16 cellular contexts compared by ENCODE assay signal in genomic region chr15:85000189-85000864, GRCh38. TPM values are rescaled to one million over a fixed set of nuclear protein-coding genes. Genes with fewer than 3 reads are reported as not detected.
DNase-seq lines count a peak whose midpoint lies in the region; ATAC-seq, FAIRE-seq and TF ChIP-seq lines count a peak whose summit lies in the region.
"Had no signal": no experiment of that assay in that cellular context is flagged by ENCODE, and none has a peak within 500 bp of the region (broad histone marks: within the 10 kb centered on the region; RNA-seq: fewer than 3 reads in every experiment).

No MANE protein-coding gene starts in this region.

- no peak overlapping the region for H3K4me3 Mint-ChIP-seq in MCF 10A (ENCODE audit: unreplicated experiment)
- H3K4me3 Mint-ChIP-seq: activated T-cell treated with anti-CD3 and anti-CD28 coated beads, Interleukin-2, amount 50 U/mL, for 72 hours had no signal

- H3K27me3 ChIP-seq in breast epithelium (no peaks in the 10 kb centered on the region), mesenchymal stem cell (ENCODE audit: control insufficient read depth in 1 of 2, insufficient read depth in 1 of 2, low read length in 2 of 2) (no peaks in the 10 kb centered on the region), aorta (ENCODE audit: control insufficient read depth in 1 of 2, insufficient read depth in 2 of 2, low read length in 1 of 2) (no peaks in the 10 kb centered on the region)

- POLR2A ChIA-PET in MCF 10A (lab: Yijun Ruan, JAX): interaction anchor here (1.3 kb wide), 1 partner anchor 12 kb away, joined by 5 read pairs; no protein-coding TSS in a partner anchor

- H3K4me1 ChIP-seq in breast epithelium (no peaks in the 10 kb centered on the region), mesenchymal stem cell (ENCODE audit: control insufficient read depth, insufficient read depth, low read depth, low read length) (peaks cover 2% of the 10 kb centered on the region), aorta (ENCODE audit: control insufficient read depth in 1 of 2, insufficient read depth in 2 of 2, low read length in 2 of 2) (no peaks in the 10 kb centered on the region)

- H3K18ac ChIP-seq in mesenchymal stem cell (ENCODE audit: low read depth in 1 of 2, low read length in 2 of 2): peak overlapping the region; percentile 35 to 69

- H3K4me1 Mint-ChIP-seq in MCF 10A (ENCODE audit: insufficient read depth, unreplicated experiment): peaks cover 4% of the 10 kb centered on the region

- no peak overlapping the region for H3K23ac ChIP-seq in mesenchymal stem cell (ENCODE audit: low read length in 2 of 2)

- H3K9me3 ChIP-seq in breast epithelium (no peaks in the 10 kb centered on the region), mesenchymal stem cell (ENCODE audit: control insufficient read depth, low read length) (no peaks in the 10 kb centered on the region), aorta (ENCODE audit: control insufficient read depth, low read length) (no peaks in the 10 kb centered on the region)

- no peak for TF ChIP-seq POLR2A in breast epithelium (IDR thresholded peaks at IDR 0.05)

- FAIRE-seq in RCC 7860 (lab: Jason Lieb, UNC): no peak

- no peak overlapping the region for H2AFZ ChIP-seq in mesenchymal stem cell (ENCODE audit: low read depth, low read length)
- H2AFZ ChIP-seq: GM23248 had no signal

- no peak overlapping the region for H3K14ac ChIP-seq in mesenchymal stem cell (ENCODE audit: low read length in 2 of 2)

- H3K4me3 ChIP-seq in breast epithelium (no peak overlapping the region), mesenchymal stem cell (ENCODE audit: insufficient read depth in 1 of 2, low read depth in 1 of 2, low read length in 2 of 2) (no peak overlapping the region), aorta (ENCODE audit: low read length in 2 of 2) (no peak overlapping the region)
- H3K4me3 ChIP-seq: GM23248 had no signal

- no peak overlapping the region for H2AK5ac ChIP-seq in mesenchymal stem cell (ENCODE audit: low read length, severe bottlenecking)

- no peaks in the 10 kb centered on the region for H3K9me3 Mint-ChIP-seq in MCF 10A (ENCODE audit: unreplicated experiment)
- H3K9me3 Mint-ChIP-seq: activated T-cell treated with anti-CD3 and anti-CD28 coated beads, Interleukin-2, amount 50 U/mL, for 72 hours had no signal

- H3K9ac ChIP-seq in mesenchymal stem cell (ENCODE audit: low read length): no peak overlapping the region
- H3K9ac ChIP-seq: GM23248 had no signal

- peaks cover 38% of the 10 kb centered on the region for H3K79me1 ChIP-seq in mesenchymal stem cell (replicated peaks; ENCODE audit: low read length, poor library complexity, severe bottlenecking)

- H3K27ac Mint-ChIP-seq in MCF 10A (ENCODE audit: low read depth, unreplicated experiment): no peak overlapping the region
- H3K27ac Mint-ChIP-seq: activated T-cell treated with anti-CD3 and anti-CD28 coated beads, Interleukin-2, amount 50 U/mL, for 72 hours had no signal

- H3K36me3 Mint-ChIP-seq in MCF 10A (ENCODE audit: insufficient read depth, unreplicated experiment): no peaks in the 10 kb centered on the region

- intact Hi-C loops in breast epithelium (cut with DNase I; ENCODE audit: low total_unique reads) (no loop called here), MCF 10A (cut with micrococcal nuclease) (no loop called here), aorta (cut with DNase I) (no loop called here)

- BruUV-seq in MCF 10A (replicated peaks; lab: Mats Ljungman, UMichigan): no TSS peak

- DNase-seq in breast epithelium (ENCODE audit: low spot score in 2 of 2): no peak
- DNase-seq in MCF 10A (ENCODE audit: unreplicated experiment): no peak
- DNase-seq in fibroblast of gingiva (ENCODE audit: low read depth): peak; percentile 82
- DNase-seq in mesenchymal stem cell: peak; percentile 70
- DNase-seq in aorta: no peak
- DNase-seq in omental fat pad (ENCODE audit: low spot score): no peak
- no peak for DNase-seq in RCC 7860 (ENCODE audit: low spot score)
- DNase-seq: activated T-cell treated with anti-CD3 and anti-CD28 coated beads, Interleukin-2, amount 50 U/mL, for 72 hours; COR-L47; foreskin melanocyte; GF-D8; GM23248; NCI-H1092; posterior cingulate gyrus had no signal

- peak overlapping the region; percentile 12 to 72 for H3K27ac ChIP-seq in breast epithelium
- no peak overlapping the region for H3K27ac ChIP-seq in mesenchymal stem cell (ENCODE audit: low read length, poor library complexity, severe bottlenecking)
- peak overlapping the region; percentile 12 to 38 for H3K27ac ChIP-seq in aorta (ENCODE audit: low read depth in 1 of 2, low read length in 2 of 2)
- H3K27ac ChIP-seq: 22Rv1, GM23248 had no signal

- no peak overlapping the region for H2BK5ac ChIP-seq in mesenchymal stem cell (ENCODE audit: low read depth, low read length, poor library complexity, severe bottlenecking)

- peak overlapping the region in 1 of 2 experiments; percentile 49 for H3K4ac ChIP-seq in mesenchymal stem cell (ENCODE audit: low read depth in 1 of 2, low read length in 2 of 2)

- H4K8ac ChIP-seq in mesenchymal stem cell (ENCODE audit: low read length): no peak overlapping the region

- CTCF ChIA-PET in MCF 10A (lab: Yijun Ruan, JAX): interaction anchor here (0.8 to 1.1 kb wide), 3 partner anchors 9 to 43 kb away, joined by 3 read pairs; no protein-coding TSS in a partner anchor

- no peak for TF ChIP-seq CTCF in breast epithelium (IDR thresholded peaks at IDR 0.05)
- TF ChIP-seq CTCF in MCF 10A (IDR thresholded peaks at IDR 0.05; ENCODE audit: unreplicated experiment): no peak
- no peak for TF ChIP-seq CTCF in omental fat pad (IDR thresholded peaks at IDR 0.05)

- no peaks in the 10 kb centered on the region for H3K27me3 Mint-ChIP-seq in MCF 10A (ENCODE audit: insufficient read depth, unreplicated experiment)

- H2BK120ac ChIP-seq in mesenchymal stem cell (ENCODE audit: low read depth, low read length): no peak overlapping the region

- H3K4me2 ChIP-seq in mesenchymal stem cell (ENCODE audit: low read length, poor library complexity, severe bottlenecking): no peak overlapping the region

- H3K36me3 ChIP-seq in breast epithelium (no peaks in the 10 kb centered on the region), mesenchymal stem cell (ENCODE audit: control insufficient read depth in 1 of 2, insufficient read depth in 2 of 2, low read depth in 1 of 2, low read length in 2 of 2) (no peaks in the 10 kb centered on the region), aorta (ENCODE audit: control insufficient read depth in 1 of 2, insufficient read depth in 2 of 2, low read length in 1 of 2) (no peaks in the 10 kb centered on the region)

- ATAC-seq in aorta (ENCODE audit: low FRiP score) (no peak), omental fat pad (ENCODE audit: low FRiP score) (no peak), GM21717 (IDR thresholded peaks at IDR 0.05; ENCODE audit: unreplicated experiment) (no peak)
- ATAC-seq: activated T-cell treated with anti-CD3 and anti-CD28 coated beads, Interleukin-2, amount 50 U/mL, for 72 hours had no signal

- H2BK12ac ChIP-seq in mesenchymal stem cell (ENCODE audit: low read length in 2 of 2): no peak overlapping the region

- no peak overlapping the region for H2BK15ac ChIP-seq in mesenchymal stem cell (ENCODE audit: low read depth, poor library complexity, severe bottlenecking)

- no peak overlapping the region for H4K91ac ChIP-seq in mesenchymal stem cell (ENCODE audit: low read length)

RNA-seq across cellular contexts. Expression of gene PDE8A, which starts 18.7 kb away (rescaled TPM):
- 10 to 100 TPM; 45.1 to 60.5 (median 58.3) TPM for total RNA-seq in breast epithelium
- 27.3 and 27.4 TPM in 2 replicates for total RNA-seq in MCF 10A (2022)
- polyA plus RNA-seq in mesenchymal stem cell (2013, experiment 1 of 2): 35.2 TPM
- polyA plus RNA-seq in mesenchymal stem cell (2013, experiment 2 of 2): 34.9 TPM
- total RNA-seq in aorta: 10 to 100 TPM; 68.8 to 71.1 TPM
- 10 to 100 TPM in 1 of 2 donors, 1 to 10 TPM in 1; 8.5 to 24.3 TPM for polyA plus RNA-seq in aorta
- 10 to 100 TPM; 61.0 to 86.5 (median 79.0) TPM for total RNA-seq in omental fat pad

Comparison
In these comparisons a context has a peak if more than half of its experiments do, and no peak if none do; other contexts are left out.
1. DNase-seq: peak in fibroblast of gingiva (single experiment) and mesenchymal stem cell (single experiment); none in breast epithelium (0 of 2), MCF 10A (single experiment), aorta (0 of 2), omental fat pad (single experiment) and RCC 7860 (single experiment).